Comparison of ENCODE assay signal across 21 cellular contexts in genomic region chr9:36018129-36018528, GRCh38. TPM values are rescaled to one million over a fixed set of nuclear protein-coding genes. Genes with fewer than 3 reads are reported as not detected.
A peak's percentile ranks its signal among the peaks of the same experiment; 100 is the strongest.
DNase-seq lines count a peak whose midpoint lies in the region; ATAC-seq and TF ChIP-seq lines count a peak whose summit lies in the region.
"Had no signal": no experiment of that assay in that cellular context is flagged by ENCODE, and none has a peak within 500 bp of the region (broad histone marks: within the 10 kb centered on the region; RNA-seq: fewer than 3 reads in every experiment).

No MANE protein-coding gene starts in this region.

- no peaks in the 10 kb centered on the region for H3K36me3 ChIP-seq in esophagus muscularis mucosa
- H3K36me3 ChIP-seq: BE2C, BLaER1 had no signal

- H3K27me3 ChIP-seq in esophagus muscularis mucosa, result no peaks in the 10 kb centered on the region
- H3K27me3 ChIP-seq: BE2C, BLaER1 had no signal

- H3K27ac ChIP-seq in esophagus muscularis mucosa (replicated peaks in 1 of 4), result no peak overlapping the region
- H3K27ac ChIP-seq: BLaER1 had no signal

- no peak for ATAC-seq in left cardiac atrium
- ATAC-seq: GM12878 had no signal

- H3K4me1 ChIP-seq in esophagus muscularis mucosa, result peaks cover 0 to 11% (median 8%) of the 10 kb centered on the region in 4 donors

- no peak for TF ChIP-seq EP300 in esophagus muscularis mucosa (IDR thresholded peaks at IDR 0.05)

- no peaks in the 10 kb centered on the region for H3K9me3 ChIP-seq in esophagus muscularis mucosa
- H3K9me3 ChIP-seq: BE2C had no signal

- DNase-seq in HCEC 1CT (peak; percentile 40), esophagus muscularis mucosa (ENCODE audit: extremely low spot score) (peak; percentile 39), left cardiac atrium (no peak), ACHN (no peak)
- no peak for DNase-seq in activated T-cell treated with anti-CD3 and anti-CD28 coated beads, Interleukin-2, amount 50 U/mL, for 48 hours
- DNase-seq: 8988T; BE2C; C1 segment of cervical spinal cord; CD4-positive, alpha-beta memory T cell; CD4-positive, CD25-positive, alpha-beta regulatory T cell; CD8-positive, alpha-beta memory T cell; COR-L47; DMS 273 treated with DMSO at 0.1 percent for 48 hours; DMS153; DMS53; DMS79; DND-41; EL; GDM1 had no signal

- intact Hi-C loops in esophagus muscularis mucosa (cut with DNase I) (no loop called here), left cardiac atrium (cut with DNase I) (no loop called here)

- H3K4me3 ChIP-seq in esophagus muscularis mucosa, result no peak overlapping the region
- H3K4me3 ChIP-seq: BLaER1, GM12878 had no signal

- TF ChIP-seq POLR2A in esophagus muscularis mucosa (IDR thresholded peaks at IDR 0.05; ENCODE audit: low read depth), result no peak

- WGBS in esophagus muscularis mucosa, result 100% methylated on average over 3 of the region's 3 CpGs

- in situ Hi-C loops in ACHN (cut with HindIII; ENCODE audit: low pct_ligation_motif_present, low pct_unique_long_range_greater_than_20kb, low sequenced_read_pairs), result no loop called here

- TF ChIP-seq CTCF in esophagus muscularis mucosa (IDR thresholded peaks at IDR 0.05), result no peak

RNA-seq across cellular contexts. Expression of gene RECK, which starts 18.6 kb away (rescaled TPM):
- total RNA-seq in esophagus muscularis mucosa (10 to 100 TPM; 16.6 to 24.2 (median 19.0) TPM), left cardiac atrium (1 to 10 TPM; 8.1 to 8.9 TPM)

Comparison
In these comparisons a context has a peak if more than half of its experiments do, and no peak if none do; other contexts are left out.
1. DNase-seq: peak in HCEC 1CT (single experiment) and esophagus muscularis mucosa (single experiment); none in left cardiac atrium (single experiment), activated T-cell treated with anti-CD3 and anti-CD28 coated beads, Interleukin-2, amount 50 U/mL, for 48 hours (0 of 2) and ACHN (single experiment).